In the genomic region with DNA sequence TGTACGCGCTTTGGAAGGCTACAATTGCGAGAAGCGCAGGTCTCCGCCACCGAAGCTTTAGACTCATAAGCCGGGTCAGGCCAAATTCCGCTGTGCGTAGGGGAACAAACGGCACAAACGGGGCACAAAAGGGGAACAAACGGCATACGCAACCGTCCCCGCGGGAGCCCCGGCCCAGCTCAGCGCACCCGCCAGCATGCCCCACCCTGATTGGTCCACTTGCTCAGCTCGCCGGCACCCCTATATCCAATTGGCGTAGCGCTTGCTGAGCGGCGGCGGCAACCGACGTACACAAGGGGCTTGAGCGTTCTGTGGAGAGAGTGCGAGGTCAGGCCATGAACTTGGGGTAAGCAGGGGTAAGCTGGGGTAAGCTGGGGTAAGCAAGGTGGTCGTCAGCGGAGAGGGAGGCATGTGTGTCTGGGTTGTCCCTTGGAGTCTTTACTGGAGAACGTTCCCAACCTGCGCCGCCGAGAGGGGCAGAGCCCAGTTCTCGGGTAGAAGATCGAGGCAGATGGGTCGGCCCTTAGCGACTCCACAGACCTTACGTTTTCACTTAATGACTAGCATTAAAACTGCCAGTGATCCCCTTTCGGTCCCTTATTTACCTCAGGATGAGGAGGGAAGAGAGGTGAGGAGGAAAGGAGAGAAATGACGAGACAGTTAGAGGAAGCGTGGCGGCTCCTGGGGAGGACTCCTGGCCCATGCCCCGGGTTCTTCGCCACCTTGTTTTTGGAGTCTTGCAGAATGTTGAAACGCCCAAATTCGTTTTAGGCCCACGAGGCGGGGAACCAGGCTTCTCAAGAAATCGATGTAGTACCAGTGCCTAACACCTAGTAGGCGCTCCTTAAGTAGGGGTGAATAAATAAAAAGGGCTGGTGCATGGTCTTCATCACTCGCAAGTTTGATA, we compare ENCODE assay signal across 1 cellular context.
TF ChIP-seq lines count a peak whose summit lies in the region.

A gene (plus strand): TSS at position 268 of the 907 bp plus-strand sequence. CDS start 68 bp downstream, at position 336.

TF ChIP-seq in HepG2, 621 proteins besides CTCF, POLR2A, EP300 and RAD21 (continued from another document):
- TF ChIP-seq, protein P1, sequence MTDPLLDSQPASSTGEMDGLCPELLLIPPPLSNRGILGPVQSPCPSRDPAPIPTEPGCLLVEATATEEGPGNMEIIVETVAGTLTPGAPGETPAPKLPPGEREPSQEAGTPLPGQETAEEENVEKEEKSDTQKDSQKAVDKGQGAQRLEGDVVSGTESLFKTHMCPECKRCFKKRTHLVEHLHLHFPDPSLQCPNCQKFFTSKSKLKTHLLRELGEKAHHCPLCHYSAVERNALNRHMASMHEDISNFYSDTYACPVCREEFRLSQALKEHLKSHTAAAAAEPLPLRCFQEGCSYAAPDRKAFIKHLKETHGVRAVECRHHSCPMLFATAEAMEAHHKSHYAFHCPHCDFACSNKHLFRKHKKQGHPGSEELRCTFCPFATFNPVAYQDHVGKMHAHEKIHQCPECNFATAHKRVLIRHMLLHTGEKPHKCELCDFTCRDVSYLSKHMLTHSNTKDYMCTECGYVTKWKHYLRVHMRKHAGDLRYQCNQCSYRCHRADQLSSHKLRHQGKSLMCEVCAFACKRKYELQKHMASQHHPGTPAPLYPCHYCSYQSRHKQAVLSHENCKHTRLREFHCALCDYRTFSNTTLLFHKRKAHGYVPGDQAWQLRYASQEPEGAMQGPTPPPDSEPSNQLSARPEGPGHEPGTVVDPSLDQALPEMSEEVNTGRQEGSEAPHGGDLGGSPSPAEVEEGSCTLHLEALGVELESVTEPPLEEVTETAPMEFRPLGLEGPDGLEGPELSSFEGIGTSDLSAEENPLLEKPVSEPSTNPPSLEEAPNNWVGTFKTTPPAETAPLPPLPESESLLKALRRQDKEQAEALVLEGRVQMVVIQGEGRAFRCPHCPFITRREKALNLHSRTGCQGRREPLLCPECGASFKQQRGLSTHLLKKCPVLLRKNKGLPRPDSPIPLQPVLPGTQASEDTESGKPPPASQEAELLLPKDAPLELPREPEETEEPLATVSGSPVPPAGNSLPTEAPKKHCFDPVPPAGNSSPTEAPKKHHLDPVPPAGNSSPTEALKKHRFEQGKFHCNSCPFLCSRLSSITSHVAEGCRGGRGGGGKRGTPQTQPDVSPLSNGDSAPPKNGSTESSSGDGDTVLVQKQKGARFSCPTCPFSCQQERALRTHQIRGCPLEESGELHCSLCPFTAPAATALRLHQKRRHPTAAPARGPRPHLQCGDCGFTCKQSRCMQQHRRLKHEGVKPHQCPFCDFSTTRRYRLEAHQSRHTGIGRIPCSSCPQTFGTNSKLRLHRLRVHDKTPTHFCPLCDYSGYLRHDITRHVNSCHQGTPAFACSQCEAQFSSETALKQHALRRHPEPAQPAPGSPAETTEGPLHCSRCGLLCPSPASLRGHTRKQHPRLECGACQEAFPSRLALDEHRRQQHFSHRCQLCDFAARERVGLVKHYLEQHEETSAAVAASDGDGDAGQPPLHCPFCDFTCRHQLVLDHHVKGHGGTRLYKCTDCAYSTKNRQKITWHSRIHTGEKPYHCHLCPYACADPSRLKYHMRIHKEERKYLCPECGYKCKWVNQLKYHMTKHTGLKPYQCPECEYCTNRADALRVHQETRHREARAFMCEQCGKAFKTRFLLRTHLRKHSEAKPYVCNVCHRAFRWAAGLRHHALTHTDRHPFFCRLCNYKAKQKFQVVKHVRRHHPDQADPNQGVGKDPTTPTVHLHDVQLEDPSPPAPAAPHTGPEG (CRISPR knock-in tag; IDR thresholded peaks at IDR 0.05), result no peak
- TF ChIP-seq ZNF530 (CRISPR knock-in tag; IDR thresholded peaks at IDR 0.05; ENCODE audit: low read depth) (no peak), ZNF329 (CRISPR knock-in tag; IDR thresholded peaks at IDR 0.05; ENCODE audit: low read depth) (peak; percentile 67; the same call in 1 of the 2 replicates), MIER2 (CRISPR knock-in tag; IDR thresholded peaks at IDR 0.05) (no peak), ZNF577 (CRISPR knock-in tag; IDR thresholded peaks at IDR 0.05; ENCODE audit: borderline replicate concordance, low read depth) (no peak), ZNF333 (CRISPR knock-in tag; IDR thresholded peaks at IDR 0.05; ENCODE audit: borderline replicate concordance) (peak; percentile 64; the same call in 1 of the 2 replicates)
- TF ChIP-seq, protein P2, sequence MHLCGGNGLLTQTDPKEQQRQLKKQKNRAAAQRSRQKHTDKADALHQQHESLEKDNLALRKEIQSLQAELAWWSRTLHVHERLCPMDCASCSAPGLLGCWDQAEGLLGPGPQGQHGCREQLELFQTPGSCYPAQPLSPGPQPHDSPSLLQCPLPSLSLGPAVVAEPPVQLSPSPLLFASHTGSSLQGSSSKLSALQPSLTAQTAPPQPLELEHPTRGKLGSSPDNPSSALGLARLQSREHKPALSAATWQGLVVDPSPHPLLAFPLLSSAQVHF (CRISPR knock-in tag; IDR thresholded peaks at IDR 0.05), result peak; percentile 62; the same call in 1 of the 2 replicates
- TF ChIP-seq, protein P3, sequence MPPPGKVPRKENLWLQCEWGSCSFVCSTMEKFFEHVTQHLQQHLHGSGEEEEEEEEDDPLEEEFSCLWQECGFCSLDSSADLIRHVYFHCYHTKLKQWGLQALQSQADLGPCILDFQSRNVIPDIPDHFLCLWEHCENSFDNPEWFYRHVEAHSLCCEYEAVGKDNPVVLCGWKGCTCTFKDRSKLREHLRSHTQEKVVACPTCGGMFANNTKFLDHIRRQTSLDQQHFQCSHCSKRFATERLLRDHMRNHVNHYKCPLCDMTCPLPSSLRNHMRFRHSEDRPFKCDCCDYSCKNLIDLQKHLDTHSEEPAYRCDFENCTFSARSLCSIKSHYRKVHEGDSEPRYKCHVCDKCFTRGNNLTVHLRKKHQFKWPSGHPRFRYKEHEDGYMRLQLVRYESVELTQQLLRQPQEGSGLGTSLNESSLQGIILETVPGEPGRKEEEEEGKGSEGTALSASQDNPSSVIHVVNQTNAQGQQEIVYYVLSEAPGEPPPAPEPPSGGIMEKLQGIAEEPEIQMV (CRISPR knock-in tag; IDR thresholded peaks at IDR 0.05; ENCODE audit: low read depth), result peak; percentile 71
